Comparison of ENCODE assay signal across 8 cellular contexts in genomic region chr4:74933562-74934015, GRCh38. TPM values are rescaled to one million over a fixed set of nuclear protein-coding genes. Genes with fewer than 3 reads are reported as not detected.
DNase-seq lines count a peak whose midpoint lies in the region; ATAC-seq and TF ChIP-seq lines count a peak whose summit lies in the region.

No MANE protein-coding gene starts in this region.

- H3K9me3 Mint-ChIP-seq in activated naive CD4-positive, alpha-beta T cell treated with anti-CD3 and anti-CD28 coated beads, Interleukin-2, amount 50 U/mL, for 24 hours, result peaks cover 5% of the 10 kb centered on the region
- H3K9me3 Mint-ChIP-seq in activated CD4-positive, alpha-beta memory T cell treated with anti-CD3 and anti-CD28 coated beads, Interleukin-2, amount 10 ng/mL, durations not matched to agents 7 days and 5 days, result no peaks in the 10 kb centered on the region

- ATAC-seq in HG03135 (IDR thresholded peaks at IDR 0.05; ENCODE audit: unreplicated experiment), result no peak
- ATAC-seq in HG03097 (IDR thresholded peaks at IDR 0.05; ENCODE audit: low FRiP score, unreplicated experiment), result no peak

- POLR2A ChIA-PET in activated CD4-positive, alpha-beta memory T cell treated with anti-CD3 and anti-CD28 coated beads, Interleukin-2, amount 10 ng/mL, durations not matched to agents 7 days and 5 days (lab: Charles Lee), result no interaction called here

- peaks cover 0 to 8% of the 10 kb centered on the region in 2 donors for H3K4me1 ChIP-seq in right atrium auricular region

- DNase-seq in activated naive CD4-positive, alpha-beta T cell (lab: John Stamatoyannopoulos, UW), result no peak
- no peak for DNase-seq in activated CD4-positive, alpha-beta memory T cell treated with anti-CD3 and anti-CD28 coated beads, Interleukin-2, amount 10 ng/mL, durations not matched to agents 7 days and 5 days
- DNase-seq in right atrium auricular region (ENCODE audit: low spot score) (no peak), skeletal muscle cell (ENCODE audit: low read depth) (no peak), cortex of kidney (lab: John Stamatoyannopoulos, UW) (no peak)

- peak overlapping the region; percentile 88 to 92 for H3K27ac ChIP-seq in right atrium auricular region

- H3K4me3 ChIP-seq in right atrium auricular region (peak overlapping the region; percentile 58 to 72), skeletal muscle cell (ENCODE audit: low read depth, low read length) (peak overlapping the region; percentile 52)

- H3K27me3 Mint-ChIP-seq in activated naive CD4-positive, alpha-beta T cell treated with anti-CD3 and anti-CD28 coated beads, Interleukin-2, amount 50 U/mL, for 24 hours, result peaks cover 56% of the 10 kb centered on the region
- peaks cover 55% of the 10 kb centered on the region for H3K27me3 Mint-ChIP-seq in activated CD4-positive, alpha-beta memory T cell treated with anti-CD3 and anti-CD28 coated beads, Interleukin-2, amount 10 ng/mL, durations not matched to agents 7 days and 5 days

- H3K4me1 Mint-ChIP-seq in activated naive CD4-positive, alpha-beta T cell treated with anti-CD3 and anti-CD28 coated beads, Interleukin-2, amount 50 U/mL, for 24 hours, result no peaks in the 10 kb centered on the region
- peaks cover 20% of the 10 kb centered on the region for H3K4me1 Mint-ChIP-seq in activated CD4-positive, alpha-beta memory T cell treated with anti-CD3 and anti-CD28 coated beads, Interleukin-2, amount 10 ng/mL, durations not matched to agents 7 days and 5 days

- no peaks in the 10 kb centered on the region for H3K36me3 Mint-ChIP-seq in activated naive CD4-positive, alpha-beta T cell treated with anti-CD3 and anti-CD28 coated beads, Interleukin-2, amount 50 U/mL, for 24 hours
- no peaks in the 10 kb centered on the region for H3K36me3 Mint-ChIP-seq in activated CD4-positive, alpha-beta memory T cell treated with anti-CD3 and anti-CD28 coated beads, Interleukin-2, amount 10 ng/mL, durations not matched to agents 7 days and 5 days (ENCODE audit: low read depth)

- peak overlapping the region; percentile 19 for H3K4me3 Mint-ChIP-seq in activated naive CD4-positive, alpha-beta T cell treated with anti-CD3 and anti-CD28 coated beads, Interleukin-2, amount 50 U/mL, for 24 hours
- peak overlapping the region; percentile 47 for H3K4me3 Mint-ChIP-seq in activated CD4-positive, alpha-beta memory T cell treated with anti-CD3 and anti-CD28 coated beads, Interleukin-2, amount 10 ng/mL, durations not matched to agents 7 days and 5 days

- TF ChIP-seq CTCF in right atrium auricular region (IDR thresholded peaks at IDR 0.05), result no peak

- no peak overlapping the region for H3K27ac Mint-ChIP-seq in activated naive CD4-positive, alpha-beta T cell treated with anti-CD3 and anti-CD28 coated beads, Interleukin-2, amount 50 U/mL, for 24 hours
- H3K27ac Mint-ChIP-seq in activated CD4-positive, alpha-beta memory T cell treated with anti-CD3 and anti-CD28 coated beads, Interleukin-2, amount 10 ng/mL, durations not matched to agents 7 days and 5 days, result no peak overlapping the region

- H3K9me3 ChIP-seq in right atrium auricular region, result no peaks in the 10 kb centered on the region

- CTCF ChIA-PET in activated CD4-positive, alpha-beta memory T cell treated with anti-CD3 and anti-CD28 coated beads, Interleukin-2, amount 10 ng/mL, durations not matched to agents 7 days and 5 days (lab: Charles Lee), result no interaction called here

- no peaks in the 10 kb centered on the region for H3K27me3 ChIP-seq in right atrium auricular region

- no peaks in the 10 kb centered on the region for H3K36me3 ChIP-seq in right atrium auricular region

RNA-seq across cellular contexts. Expression of gene PARM1, which starts 0.7 kb away (rescaled TPM):
- total RNA-seq in activated CD4-positive, alpha-beta memory T cell treated with anti-CD3 and anti-CD28 coated beads, Interleukin-2, amount 10 ng/mL, durations not matched to agents 7 days and 5 days, result not detected
- total RNA-seq in right atrium auricular region, result 100 to 1,000 TPM in 1 of 2 donors, 10 to 100 TPM in 1; 88.9 to 231 TPM

Comparison
In these comparisons a context has a peak if more than half of its experiments do, and no peak if none do; other contexts are left out.
1. RNA of gene PARM1, which starts 0.7 kb away (total RNA-seq): 88.9 to 231 TPM in right atrium auricular region; not detected in activated CD4-positive, alpha-beta memory T cell treated with anti-CD3 and anti-CD28 coated beads, Interleukin-2, amount 10 ng/mL, durations not matched to agents 7 days and 5 days; every median in the first group is over 10 times any median in the second.